28 cellular contexts compared by ENCODE assay signal in genomic region chr22:33063611-33064010, GRCh38. TPM values are rescaled to one million over a fixed set of nuclear protein-coding genes. Genes with fewer than 3 reads are reported as not detected.
"Had no signal": no experiment of that assay in that cellular context is flagged by ENCODE, and none has a peak within 500 bp of the region (broad histone marks: within the 10 kb centered on the region; RNA-seq: fewer than 3 reads in every experiment).

No MANE protein-coding gene starts in this region.

- H3K4me3 ChIP-seq: breast epithelium, coronary artery, Peyer's patch, SJSA1 had no signal

- H3K36me3 ChIP-seq: breast epithelium, Peyer's patch, SJSA1 had no signal

- H3K27ac Mint-ChIP-seq: activated CD8-positive, alpha-beta T cell treated with anti-CD3 and anti-CD28 coated beads, Interleukin-2, amount 10 ng/mL, durations not matched to agents 7 days and 5 days; activated naive CD4-positive, alpha-beta T cell treated with anti-CD3 and anti-CD28 coated beads, Interleukin-2, amount 50 U/mL, for 24 hours; T-helper 2 cell treated with Interferon-gamma antibody and Interleukin-4, amounts not matched to agents 5 μg/mL and 100 μg/mL, for 36 hours; WTC11 had no signal

- H3K27ac ChIP-seq: breast epithelium, coronary artery, KMS-11, Peyer's patch, SJSA1 had no signal

- H3K4me3 Mint-ChIP-seq: activated CD8-positive, alpha-beta T cell treated with anti-CD3 and anti-CD28 coated beads, Interleukin-2, amount 10 ng/mL, durations not matched to agents 7 days and 5 days; activated naive CD4-positive, alpha-beta T cell treated with anti-CD3 and anti-CD28 coated beads, Interleukin-2, amount 50 U/mL, for 24 hours; T-helper 2 cell treated with Interferon-gamma antibody and Interleukin-4, amounts not matched to agents 5 μg/mL and 100 μg/mL, for 36 hours; WTC11 had no signal

- H3K9me3 Mint-ChIP-seq: activated naive CD4-positive, alpha-beta T cell treated with anti-CD3 and anti-CD28 coated beads, Interleukin-2, amount 50 U/mL, for 24 hours; T-helper 2 cell treated with Interferon-gamma antibody and Interleukin-4, amounts not matched to agents 5 μg/mL and 100 μg/mL, for 36 hours had no signal

- H3K9me3 ChIP-seq: breast epithelium, Peyer's patch, SJSA1 had no signal

- H3K36me3 Mint-ChIP-seq: activated naive CD4-positive, alpha-beta T cell treated with anti-CD3 and anti-CD28 coated beads, Interleukin-2, amount 50 U/mL, for 24 hours had no signal

- H3K4me1 ChIP-seq: breast epithelium, Peyer's patch, SJSA1 had no signal

- H3K27me3 ChIP-seq: Peyer's patch had no signal

- ATAC-seq: activated CD8-positive, alpha-beta T cell treated with anti-CD3 and anti-CD28 coated beads, Interleukin-2, amount 10 ng/mL, durations not matched to agents 7 days and 5 days; SK-N-SH treated with all-trans-retinoic acid at 6 μM for 48 hours; WTC11 had no signal

- H3K4me2 ChIP-seq: KMS-11 had no signal

- DNase-seq: activated CD4-positive, alpha-beta T cell treated with anti-CD3 and anti-CD28 coated beads for 48 hours; activated CD4-positive, alpha-beta T cell treated with anti-CD3 and anti-CD28 coated beads, Interleukin-2, amount 50 U/mL, for 4 hours; activated CD4-positive, CD25-positive, alpha-beta regulatory T cell treated with anti-CD3 and anti-CD28 coated beads, Interleukin-2, amount 50 U/mL, for 72 hours; activated CD8-positive, alpha-beta memory T cell treated with anti-CD3 and anti-CD28 coated beads, Interleukin-2, amount 50 U/mL, for 48 hours; activated CD8-positive, alpha-beta T cell treated with anti-CD3 and anti-CD28 coated beads, Interleukin-2, amount 10 ng/mL, durations not matched to agents 7 days and 5 days; activated naive CD4-positive, alpha-beta T cell; activated T-cell treated with anti-CD3 and anti-CD28 coated beads, Interleukin-2, amount 50 U/mL, for 1 hour; aorta; central memory CD4-positive, alpha-beta T cell; NCI-H146; NCI-H187 treated with DMSO at 0.1 percent for 48 hours; NCI-H2081 treated with DMSO at 0.1 percent for 48 hours; NCI-H446 treated with DMSO at 0.1 percent for 48 hours; NCI-H526 treated with DMSO at 0.1 percent for 48 hours; NCI-H82; Peyer's patch; SHP77; SW 1271 had no signal

- H3K9ac ChIP-seq: KMS-11 had no signal

- H3K4me1 Mint-ChIP-seq: activated naive CD4-positive, alpha-beta T cell treated with anti-CD3 and anti-CD28 coated beads, Interleukin-2, amount 50 U/mL, for 24 hours had no signal

RNA-seq across cellular contexts. Expression of gene SYN3, which starts 5.4 kb away (rescaled TPM):
- total RNA-seq: activated CD8-positive, alpha-beta T cell treated with anti-CD3 and anti-CD28 coated beads, Interleukin-2, amount 10 ng/mL, durations not matched to agents 7 days and 5 days; chondrocyte; Peyer's patch; SJSA1; T-helper 1 cell treated with Interleukin-12 subunit alpha and Interleukin-12 subunit beta and Interleukin-4 antibody, amounts not matched to agents 30 ng/mL and 1 ng/mL, for 36 hours had no signal
